8 cellular contexts compared by ENCODE assay signal in genomic region chr17:38750044-38750311, GRCh38. TPM values are rescaled to one million over a fixed set of nuclear protein-coding genes. Genes with fewer than 3 reads are reported as not detected.
DNase-seq lines count a peak whose midpoint lies in the region; ATAC-seq and TF ChIP-seq lines count a peak whose summit lies in the region.

No MANE protein-coding gene starts in this region.

- H3K4me1 Mint-ChIP-seq in activated naive CD4-positive, alpha-beta T cell treated with anti-CD3 and anti-CD28 coated beads for 36 hours (ENCODE audit: low read depth): peaks cover 49% of the 10 kb centered on the region

- in situ Hi-C loops in transverse colon (cut with MboI; ENCODE audit: low pct_ligation_motif_present in 1 of 4, low pct_unique_long_range_greater_than_20kb in 1 of 4, low sequenced_read_pairs in 3 of 4): no loop called here

- peaks cover 18% of the 10 kb centered on the region for H3K36me3 Mint-ChIP-seq in activated naive CD4-positive, alpha-beta T cell treated with anti-CD3 and anti-CD28 coated beads for 36 hours (ENCODE audit: low read depth)

- H3K4me1 ChIP-seq in body of pancreas (peaks cover 71% of the 10 kb centered on the region), lung (ENCODE audit: control insufficient read depth in 2 of 2, insufficient read depth in 2 of 2, low read length in 2 of 2) (peaks cover 6 to 13% of the 10 kb centered on the region in 2 donors), transverse colon (peaks cover 10 to 74% (median 50%) of the 10 kb centered on the region in 4 donors)

- ATAC-seq in body of pancreas: no peak
- ATAC-seq in lung (ENCODE audit: insufficient read depth, low FRiP score): no peak
- no peak for ATAC-seq in GM19467 (IDR thresholded peaks at IDR 0.05; ENCODE audit: unreplicated experiment)

- H3K27ac ChIP-seq in body of pancreas (peak overlapping the region in 3 of 4 donors; percentile 61 to 89 (median 81)), lung (ENCODE audit: low read depth in 1 of 2, low read length in 1 of 2) (peak overlapping the region; percentile 76 to 92), transverse colon (peak overlapping the region; percentile 88 to 96 (median 89))

- H3K36me3 ChIP-seq in body of pancreas (replicated peaks in 1 of 2; ENCODE audit: insufficient read depth in 1 of 2, low read depth in 2 of 2): no peaks in the 10 kb centered on the region
- H3K36me3 ChIP-seq in lung (ENCODE audit: control insufficient read depth in 2 of 2, insufficient read depth in 2 of 2, low read length in 2 of 2): peaks cover 0 to 4% of the 10 kb centered on the region in 2 donors
- H3K36me3 ChIP-seq in transverse colon: peaks cover 0 to 9% (median 0%) of the 10 kb centered on the region in 4 donors

- H3K27me3 ChIP-seq in body of pancreas (no peaks in the 10 kb centered on the region), lung (ENCODE audit: control insufficient read depth, insufficient read depth) (no peaks in the 10 kb centered on the region), transverse colon (no peaks in the 10 kb centered on the region)

- no peaks in the 10 kb centered on the region for H3K9me3 Mint-ChIP-seq in activated naive CD4-positive, alpha-beta T cell treated with anti-CD3 and anti-CD28 coated beads for 36 hours

- TF ChIP-seq POLR2A in body of pancreas (IDR thresholded peaks at IDR 0.05): no peak
- TF ChIP-seq POLR2A in transverse colon (IDR thresholded peaks at IDR 0.05): no peak

- H3K27me3 Mint-ChIP-seq in activated naive CD4-positive, alpha-beta T cell treated with anti-CD3 and anti-CD28 coated beads for 36 hours (ENCODE audit: low read depth): peaks cover 42% of the 10 kb centered on the region

- H3K27ac Mint-ChIP-seq in activated naive CD4-positive, alpha-beta T cell treated with anti-CD3 and anti-CD28 coated beads for 36 hours: no peak overlapping the region

- H3K4me3 ChIP-seq in body of pancreas: no peak overlapping the region
- peak overlapping the region; percentile 53 for H3K4me3 ChIP-seq in lung
- H3K4me3 ChIP-seq in transverse colon: peak overlapping the region; percentile 52 to 95 (median 61)

- no peak for TF ChIP-seq EP300 in transverse colon (IDR thresholded peaks at IDR 0.05; ENCODE audit: low read depth)

- intact Hi-C loops in activated naive CD4-positive, alpha-beta T cell treated with anti-CD3 and anti-CD28 coated beads for 36 hours (cut with micrococcal nuclease): loop anchor here (5.0 kb wide), 2 partner anchors 143 to 217 kb away; partner anchors contain the start of genes FBXO47 and SRCIN1
- intact Hi-C loops in body of pancreas (cut with DNase I): no loop called here
- intact Hi-C loops in transverse colon (cut with DNase I; ENCODE audit: low total_unique reads): no loop called here

- no peak for DNase-seq in activated naive CD4-positive, alpha-beta T cell treated with anti-CD3 and anti-CD28 coated beads for 36 hours
- DNase-seq in activated naive CD4-positive, alpha-beta T cell treated with anti-CD3 and anti-CD28 coated beads, Interleukin-2, amount 50 U/mL, for 16 hours: no peak
- DNase-seq in body of pancreas: no peak
- DNase-seq in lung (ENCODE audit: low spot score): no peak
- no peak for DNase-seq in transverse colon
- no peak for DNase-seq in hypothalamus (lab: John Stamatoyannopoulos, UW)
- DNase-seq in activated CD4-positive, alpha-beta T cell treated with anti-CD3 and anti-CD28 coated beads for 4 hours: no peak

- no peaks in the 10 kb centered on the region for H3K9me3 ChIP-seq in body of pancreas
- no peaks in the 10 kb centered on the region for H3K9me3 ChIP-seq in lung (ENCODE audit: control insufficient read depth in 2 of 2, insufficient read depth in 1 of 2, low read length in 1 of 2)
- H3K9me3 ChIP-seq in transverse colon: no peaks in the 10 kb centered on the region

- peak overlapping the region; percentile 67 for H3K4me3 Mint-ChIP-seq in activated naive CD4-positive, alpha-beta T cell treated with anti-CD3 and anti-CD28 coated beads for 36 hours

- CTCF ChIA-PET in activated naive CD4-positive, alpha-beta T cell treated with anti-CD3 and anti-CD28 coated beads for 36 hours (lab: Charles Lee): interaction anchor here (1.0 kb wide), 1 partner anchor 15 kb away, joined by 3 read pairs; no protein-coding TSS in a partner anchor

- 7 to 15% methylated on average over 5 to 12 of the region's 12 CpGs for WGBS in body of pancreas, 2 donors
- 3 to 5% methylated on average over 12 of the region's 12 CpGs for WGBS in lung, 2 donors
- 18% methylated on average over 12 of the region's 12 CpGs; no CpG with 5 or more reads in 1 of the 2 donors for WGBS in transverse colon (ENCODE audit: low coverage in 1 of 2), 2 donors

- TF ChIP-seq CTCF in body of pancreas (IDR thresholded peaks at IDR 0.05) (no peak), lung (IDR thresholded peaks at IDR 0.05; ENCODE audit: control extremely low read depth, extremely low read depth) (no peak), transverse colon (IDR thresholded peaks at IDR 0.05) (no peak)

RNA-seq across cellular contexts. Expression of gene PCGF2, which starts 1.8 kb away (rescaled TPM):
- total RNA-seq in activated naive CD4-positive, alpha-beta T cell treated with anti-CD3 and anti-CD28 coated beads for 36 hours: 1 to 10 TPM; 1.2 TPM
- total RNA-seq in body of pancreas (1 to 10 TPM; 5.9 to 9.3 TPM), lung (10 to 100 TPM; 29.2 to 43.3 TPM), transverse colon (10 to 100 TPM in 3 of 4 donors, 1 to 10 TPM in 1; 9.1 to 41.9 (median 12.2) TPM)
- 10 to 100 TPM; 17.1 to 61.4 TPM for polyA plus RNA-seq in lung

RNA-seq across cellular contexts. Expression of gene PSMB3, which starts 2.6 kb away (rescaled TPM):
- 100 to 1,000 TPM; 368 to 369 TPM for total RNA-seq in activated naive CD4-positive, alpha-beta T cell treated with anti-CD3 and anti-CD28 coated beads for 36 hours
- total RNA-seq in body of pancreas (10 to 100 TPM; 68.2 to 99.2 TPM), lung (100 to 1,000 TPM in 1 of 2 donors, 10 to 100 TPM in 1; 81.3 to 175 TPM), transverse colon (100 to 1,000 TPM; 137 to 169 (median 159) TPM)
- 100 to 1,000 TPM; 293 to 374 TPM for polyA plus RNA-seq in lung

RNA-seq across cellular contexts. Expression of gene CISD3, which starts 19.8 kb away (rescaled TPM):
- 10 to 100 TPM; 35.1 to 35.8 TPM for total RNA-seq in activated naive CD4-positive, alpha-beta T cell treated with anti-CD3 and anti-CD28 coated beads for 36 hours
- total RNA-seq in body of pancreas (10 to 100 TPM; 11.2 TPM), lung (10 to 100 TPM in 1 of 2 donors, 1 to 10 TPM in 1; 2.4 to 49.7 TPM), transverse colon (10 to 100 TPM; 11.2 to 35.0 (median 20.5) TPM)
- 10 to 100 TPM; 34.4 to 41.5 TPM for polyA plus RNA-seq in lung

RNA-seq across cellular contexts. Expression of gene MLLT6, which starts 44.9 kb away (rescaled TPM):
- 100 to 1,000 TPM; 170 to 177 TPM for total RNA-seq in activated naive CD4-positive, alpha-beta T cell treated with anti-CD3 and anti-CD28 coated beads for 36 hours
- total RNA-seq in body of pancreas (100 to 1,000 TPM in 1 of 2 donors, 10 to 100 TPM in 1; 90.8 to 121 TPM), lung (100 to 1,000 TPM in 1 of 2 donors, 10 to 100 TPM in 1; 70.1 to 108 TPM), transverse colon (100 to 1,000 TPM in 2 of 4 donors, 10 to 100 TPM in 2; 68.7 to 272 (median 100) TPM)
- polyA plus RNA-seq in lung: 10 to 100 TPM; 64.0 to 70.6 TPM

RNA-seq across cellular contexts. Expression of gene PIP4K2B, which starts 49.4 kb away (rescaled TPM):
- total RNA-seq in activated naive CD4-positive, alpha-beta T cell treated with anti-CD3 and anti-CD28 coated beads for 36 hours: 10 to 100 TPM; 30.1 to 33.4 TPM
- total RNA-seq in body of pancreas: 10 to 100 TPM; 20.2 to 30.3 TPM
- 10 to 100 TPM; 42.1 to 42.3 TPM for total RNA-seq in lung
- 10 to 100 TPM; 16.1 to 16.3 TPM for polyA plus RNA-seq in lung
- total RNA-seq in transverse colon: 10 to 100 TPM; 15.3 to 63.5 (median 23.5) TPM

Comparison
In these comparisons a context has a peak if more than half of its experiments do, and no peak if none do; other contexts are left out.
1. H3K4me3 ChIP-seq: peak in lung (single experiment) and transverse colon (4 of 4); none in body of pancreas (0 of 2).
2. Peak in every context shown above with its lines, with median percentiles within 50 percentile points of each other: H3K27ac ChIP-seq.